Comparison of ENCODE assay signal across 19 cellular contexts in genomic region chr4:33013280-33013679, GRCh38.
"Had no signal": no experiment of that assay in that cellular context is flagged by ENCODE, and none has a peak within 500 bp of the region (broad histone marks: within the 10 kb centered on the region; RNA-seq: fewer than 3 reads in every experiment).

No MANE protein-coding gene starts in this region.

- H3K27ac ChIP-seq: coronary artery, esophagus squamous epithelium, gastroesophageal sphincter, heart left ventricle, pancreas, thoracic aorta, WERI-Rb-1 had no signal

- H3K9me3 ChIP-seq: esophagus squamous epithelium, gastroesophageal sphincter, heart left ventricle, pancreas, thoracic aorta had no signal

- H3K27me3 ChIP-seq: esophagus squamous epithelium, gastroesophageal sphincter, heart left ventricle, pancreas had no signal

- H3K36me3 ChIP-seq: esophagus squamous epithelium, gastroesophageal sphincter, heart left ventricle, pancreas, thoracic aorta, WERI-Rb-1 had no signal

- H3K4me1 ChIP-seq: esophagus squamous epithelium, gastroesophageal sphincter, heart left ventricle, pancreas had no signal

- DNase-seq: activated CD4-positive, alpha-beta T cell treated with anti-CD3 and anti-CD28 coated beads, Interleukin-2, amount 10 ng/mL, durations not matched to agents 7 days and 5 days; activated CD4-positive, CD25-positive, alpha-beta regulatory T cell treated with anti-CD3 and anti-CD28 coated beads, Interleukin-2, amount 50 U/mL, for 72 hours; activated CD8-positive, alpha-beta memory T cell treated with anti-CD3 and anti-CD28 coated beads, Interleukin-2, amount 10 ng/mL, durations not matched to agents 7 days and 5 days; activated CD8-positive, alpha-beta T cell treated with anti-CD3 and anti-CD28 coated beads for 36 hours; activated gamma-delta T cell; activated naive CD4-positive, alpha-beta T cell treated with anti-CD3 and anti-CD28 coated beads, Interleukin-2, amount 50 U/mL, for 16 hours; activated naive CD8-positive, alpha-beta T cell treated with anti-CD3 and anti-CD28 coated beads, Interleukin-2, amount 50 U/mL, for 24 hours; cerebellar nuclear complex; esophagus squamous epithelium; heart left ventricle; left colon; pancreas; stimulated activated CD4-positive, alpha-beta T cell treated with anti-CD3 and anti-CD28 coated beads, Interleukin-4, amount 100 ng/mL, for 24 hours; stimulated activated naive CD4-positive, alpha-beta T cell treated with Interleukin-2 at 50 U/mL for 16 hours; WERI-Rb-1 had no signal

- H3K4me3 ChIP-seq: coronary artery, esophagus squamous epithelium, gastroesophageal sphincter, heart left ventricle, pancreas, thoracic aorta had no signal

- ATAC-seq: activated CD8-positive, alpha-beta memory T cell treated with anti-CD3 and anti-CD28 coated beads, Interleukin-2, amount 10 ng/mL, durations not matched to agents 7 days and 5 days; activated CD8-positive, alpha-beta T cell treated with anti-CD3 and anti-CD28 coated beads for 36 hours; activated naive CD8-positive, alpha-beta T cell treated with anti-CD3 and anti-CD28 coated beads, Interleukin-2, amount 50 U/mL, for 24 hours; gastroesophageal sphincter; heart left ventricle; left colon; natural killer cell treated with Interleukin-12 subunit alpha and Interleukin-12 subunit beta and Interleukin-15 and Interleukin-18, amount 100 ng/mL, for 72 hours; pancreas had no signal
